26 cellular contexts compared by ENCODE assay signal in genomic region chr1:197013234-197013633, GRCh38. TPM values are rescaled to one million over a fixed set of nuclear protein-coding genes. Genes with fewer than 3 reads are reported as not detected.
DNase-seq lines count a peak whose midpoint lies in the region; ATAC-seq, FAIRE-seq and TF ChIP-seq lines count a peak whose summit lies in the region.
"Had no signal": no experiment of that assay in that cellular context is flagged by ENCODE, and none has a peak within 500 bp of the region (broad histone marks: within the 10 kb centered on the region; RNA-seq: fewer than 3 reads in every experiment).

No MANE protein-coding gene starts in this region.

- no peaks in the 10 kb centered on the region for H3K79me1 ChIP-seq in H1 (ENCODE audit: low read depth, low read length)

- H3K23ac ChIP-seq in H1 (ENCODE audit: insufficient read length): no peak overlapping the region

- no peak for ATAC-seq in SK-N-SH treated with all-trans-retinoic acid at 6 μM for 48 hours
- ATAC-seq: A549, HCT116 had no signal

- TF ChIP-seq RAD21 in SK-N-SH (IDR thresholded peaks at IDR 0.05; ENCODE audit: low read length) (no peak), H1 (IDR thresholded peaks at IDR 0.05 in 1 of 2, conservative IDR thresholded peaks at IDR 0.05 in 1 of 2; ENCODE audit: low read depth in 2 of 2, low read length in 2 of 2) (no peak)

- H2BK12ac ChIP-seq in H1 (ENCODE audit: low read depth, low read length): no peak overlapping the region

- H3K27ac ChIP-seq in SK-N-SH (ENCODE audit: low read depth in 2 of 2, low read length in 1 of 2) (peak overlapping the region in 1 of 2 experiments; percentile 82; a peak in 2 of 4 replicates), GM23248 (no peak overlapping the region), H1 (ENCODE audit: low read depth, low read length) (no peak overlapping the region)
- H3K27ac ChIP-seq: A549; BLaER1 treated with 17β-estradiol and CSF1 and Interleukin-3, amounts not matched to agents 10 nM and 100 nM had no signal

- no peak overlapping the region for H3K4me2 ChIP-seq in SK-N-SH
- H3K4me2 ChIP-seq in GM23248 (ENCODE audit: unreplicated experiment): no peak overlapping the region
- H3K4me2 ChIP-seq in H1 (ENCODE audit: insufficient read depth in 1 of 2, low read depth in 2 of 2, low read length in 2 of 2): no peak overlapping the region
- H3K4me2 ChIP-seq: A549; BLaER1 treated with 17β-estradiol and CSF1 and Interleukin-3, amounts not matched to agents 10 nM and 100 nM had no signal

- H3F3A ChIP-seq in SK-N-SH (replicated peaks; ENCODE audit: insufficient read depth): no peaks in the 10 kb centered on the region
- H3F3A ChIP-seq in GM23248 (ENCODE audit: insufficient read depth): no peaks in the 10 kb centered on the region

- no peaks in the 10 kb centered on the region for H3K36me3 ChIP-seq in SK-N-SH (replicated peaks in 1 of 2; ENCODE audit: control insufficient read depth in 1 of 2, insufficient read depth in 2 of 2, low read length in 1 of 2)
- H3K36me3 ChIP-seq in GM23248 (ENCODE audit: low read depth): no peaks in the 10 kb centered on the region
- no peaks in the 10 kb centered on the region; a peak in 1 of 8 replicates for H3K36me3 ChIP-seq in H1 (ENCODE audit: control insufficient read depth in 2 of 4, insufficient read depth in 4 of 4, low read length in 3 of 4)
- H3K36me3 ChIP-seq: BE2C; BLaER1 treated with 17β-estradiol and CSF1 and Interleukin-3, amounts not matched to agents 10 nM and 100 nM had no signal

- no peak overlapping the region for H3K14ac ChIP-seq in H1 (ENCODE audit: insufficient read length)

- H3K9me2 ChIP-seq in SK-N-SH (no peaks in the 10 kb centered on the region), GM23248 (ENCODE audit: insufficient read depth) (no peaks in the 10 kb centered on the region)

- intact Hi-C loops in cardiac septum (cut with DNase I): no loop called here

- no peak overlapping the region for H3K4ac ChIP-seq in H1 (replicated peaks; ENCODE audit: insufficient read length, low read depth, low read length)

- TF ChIP-seq EP300 in SK-N-SH (IDR thresholded peaks at IDR 0.05; ENCODE audit: borderline replicate concordance in 1 of 2, low read depth in 1 of 2, low read length in 1 of 2) (no peak), H1 (IDR thresholded peaks at IDR 0.05; ENCODE audit: borderline replicate concordance in 1 of 2, low read depth in 2 of 2, low read length in 2 of 2) (no peak)

- H4K20me1 ChIP-seq in SK-N-SH (ENCODE audit: insufficient read depth): no peaks in the 10 kb centered on the region
- no peaks in the 10 kb centered on the region for H4K20me1 ChIP-seq in GM23248 (ENCODE audit: insufficient read depth)
- no peaks in the 10 kb centered on the region for H4K20me1 ChIP-seq in H1 (replicated peaks in 1 of 2; ENCODE audit: control insufficient read depth in 1 of 2, insufficient read depth in 2 of 2, low read length in 2 of 2)
- H4K20me1 ChIP-seq: BLaER1 treated with 17β-estradiol and CSF1 and Interleukin-3, amounts not matched to agents 10 nM and 100 nM had no signal

- no peak overlapping the region for H2BK5ac ChIP-seq in H1 (ENCODE audit: low read depth, low read length)

- H2BK120ac ChIP-seq in H1 (replicated peaks; ENCODE audit: low read depth, low read length): no peak overlapping the region

- TF ChIP-seq CTCF in SK-N-SH (IDR thresholded peaks at IDR 0.05) (no peak), H1 (IDR thresholded peaks at IDR 0.05; ENCODE audit: control extremely low read depth in 1 of 3, insufficient read depth in 1 of 3, low read depth in 1 of 3, low read length in 3 of 3) (no peak)

- H4K5ac ChIP-seq in H1 (ENCODE audit: insufficient read length, low read depth, low read length): no peak overlapping the region

- 0 out of 2 replicates have a peak, but pooled peaks cover 4% of the 10 kb centered on the region for H3K9me3 ChIP-seq in SK-N-SH
- no peaks in the 10 kb centered on the region for H3K9me3 ChIP-seq in GM23248 (ENCODE audit: low read depth)
- peaks cover 3 to 6% of the 10 kb centered on the region in 2 experiments; a peak in 2 of 4 replicates for H3K9me3 ChIP-seq in H1 (ENCODE audit: insufficient read depth in 2 of 2, low read depth in 1 of 2, low read length in 1 of 2)
- H3K9me3 ChIP-seq: BE2C had no signal

- H4K91ac ChIP-seq in H1 (replicated peaks; ENCODE audit: insufficient read length, low read length): no peak overlapping the region

- POLR2A ChIA-PET in SK-N-SH (lab: Yijun Ruan, JAX) (no interaction called here), H1 (lab: Charles Lee; ENCODE audit: partially characterized antibody) (no interaction called here)

- CTCF ChIA-PET in SK-N-SH (lab: Yijun Ruan, JAX): no interaction called here
- CTCF ChIA-PET in H1 (lab: Charles Lee; ENCODE audit: partially characterized antibody): no interaction called here

- no peak overlapping the region for H2BK15ac ChIP-seq in H1 (ENCODE audit: low read length)

- no peak overlapping the region for H2BK20ac ChIP-seq in H1 (ENCODE audit: low read length)

- H3K4me1 ChIP-seq in SK-N-SH (ENCODE audit: control insufficient read depth in 1 of 2, insufficient read depth in 2 of 2, low read depth in 1 of 2, low read length in 1 of 2) (peaks cover 0 to 11% of the 10 kb centered on the region in 2 experiments; a peak in 2 of 4 replicates), GM23248 (ENCODE audit: insufficient read depth) (no peaks in the 10 kb centered on the region), H1 (replicated peaks in 1 of 4; ENCODE audit: control insufficient read depth in 3 of 4, insufficient read depth in 4 of 4, low read length in 3 of 4) (no peaks in the 10 kb centered on the region)
- H3K4me1 ChIP-seq: A549; BE2C; BLaER1 treated with 17β-estradiol and CSF1 and Interleukin-3, amounts not matched to agents 10 nM and 100 nM had no signal

- H3K56ac ChIP-seq in H1 (replicated peaks; ENCODE audit: insufficient read length, low read depth, low read length): no peak overlapping the region

- TF ChIP-seq POLR2A in H1 (IDR thresholded peaks at IDR 0.05; ENCODE audit: control extremely low read depth in 1 of 2, low read depth in 2 of 2, low read length in 2 of 2): no peak

- FAIRE-seq in H1 (lab: Jason Lieb, UNC): no peak
- FAIRE-seq: A549, GM12891, GM18507 had no signal

- H3K18ac ChIP-seq in H1 (ENCODE audit: extremely low read depth, low read length): no peak overlapping the region

- DNase-seq in SK-N-SH: no peak
- no peak for DNase-seq in GM23248
- DNase-seq in H1 (ENCODE audit: low read depth in 1 of 2, low spot score in 2 of 2): no peak
- no peak for DNase-seq in cardiac septum (ENCODE audit: low spot score)
- no peak for DNase-seq in SKM-1 treated with dmso at 0.1 percent for 144 hours (lab: John Stamatoyannopoulos, UW; ENCODE audit: unreplicated experiment)
- no peak for DNase-seq in NCI-H1105 (lab: John Stamatoyannopoulos, UW)
- DNase-seq: 8988T; ACHN; AML-193; BE2C; Calu3; CD4-positive, alpha-beta memory T cell; COR-L47; DMS53; DMS79 treated with DMSO at 0.1 percent for 48 hours; GF-D8; GOT3; H7 had no signal

- H3K79me2 ChIP-seq in SK-N-SH (ENCODE audit: insufficient read depth): no peaks in the 10 kb centered on the region
- no peaks in the 10 kb centered on the region for H3K79me2 ChIP-seq in GM23248 (ENCODE audit: insufficient read depth)
- H3K79me2 ChIP-seq in H1 (ENCODE audit: control insufficient read depth in 1 of 2, insufficient read depth in 2 of 2, low read length in 2 of 2): no peaks in the 10 kb centered on the region

- 90% methylated on average over 3 of the region's 3 CpGs for WGBS in SK-N-SH (ENCODE audit: low lambda C conversion rate)
- WGBS in GM23248 (ENCODE audit: low coverage in 1 of 2, low lambda C conversion rate in 2 of 2, missing lambda C conversion rate in 2 of 2), 2 experiments: 57 to 58% methylated on average over 3 of the region's 3 CpGs
- WGBS in H1 (ENCODE audit: extremely low coverage in 1 of 2, insufficient coverage in 1 of 2, insufficient read length in 1 of 2, insufficient replicate concordance in 2 of 2, low coverage in 1 of 2, low lambda C conversion rate in 2 of 2, missing lambda C conversion rate in 1 of 2), 2 experiments: 95% methylated on average over 3 of the region's 3 CpGs; no CpG with 5 or more reads in 1 of the 2 experiments

- in situ Hi-C loops in GM23248 (cut with MboI): no loop called here

- H3K4me3 ChIP-seq in SK-N-SH (ENCODE audit: low read depth in 2 of 2, low read length in 1 of 2) (no peak overlapping the region), GM23248 (no peak overlapping the region), H1 (ENCODE audit: extremely low read depth in 1 of 4, insufficient read depth in 2 of 4, low read depth in 3 of 4, low read length in 4 of 4) (no peak overlapping the region)
- H3K4me3 ChIP-seq: A549; BLaER1 treated with 17β-estradiol and CSF1 and Interleukin-3, amounts not matched to agents 10 nM and 100 nM had no signal

- no peaks in the 10 kb centered on the region for H3K27me3 ChIP-seq in SK-N-SH (ENCODE audit: insufficient read depth)
- no peaks in the 10 kb centered on the region for H3K27me3 ChIP-seq in GM23248 (replicated peaks; ENCODE audit: insufficient read depth)
- no peaks in the 10 kb centered on the region for H3K27me3 ChIP-seq in H1 (replicated peaks in 1 of 4; ENCODE audit: control insufficient read depth in 3 of 4, extremely low read depth in 1 of 4, insufficient read depth in 3 of 4, low read length in 3 of 4)
- H3K27me3 ChIP-seq: BE2C; BLaER1 treated with 17β-estradiol and CSF1 and Interleukin-3, amounts not matched to agents 10 nM and 100 nM had no signal

- H2AK5ac ChIP-seq in H1 (ENCODE audit: low read depth, low read length): no peak overlapping the region

- no peak overlapping the region for H4K8ac ChIP-seq in H1 (ENCODE audit: extremely low read depth, insufficient read depth, low read length)

- H2AFZ ChIP-seq in SK-N-SH (ENCODE audit: low read depth) (peak overlapping the region; percentile 60), GM23248 (peak overlapping the region; percentile 24; the same call in 1 of the 2 replicates), H1 (ENCODE audit: low read length) (peak overlapping the region; percentile 69)

- H3K9ac ChIP-seq in SK-N-SH (no peak overlapping the region), GM23248 (no peak overlapping the region), H1 (replicated peaks in 1 of 4; ENCODE audit: extremely low read depth in 1 of 4, low read depth in 3 of 4, low read length in 3 of 4) (no peak overlapping the region)
- H3K9ac ChIP-seq: BLaER1 treated with 17β-estradiol and CSF1 and Interleukin-3, amounts not matched to agents 10 nM and 100 nM had no signal

- no peaks in the 10 kb centered on the region for H3K23me2 ChIP-seq in H1 (ENCODE audit: low read depth, low read length)

RNA-seq across cellular contexts. Expression of gene CFHR5, which starts 35.9 kb away (rescaled TPM):
- not detected in 2 replicates for polyA plus RNA-seq in SK-N-SH (2012; rRNA removed)
- polyA plus RNA-seq in SK-N-SH (2012; cell fraction: cytosol; rRNA removed): not detected in 2 replicates
- polyA plus RNA-seq in SK-N-SH (2012; cell fraction: nucleus; rRNA removed): not detected in 2 replicates
- not detected in 2 replicates for total RNA-seq in GM23248 (2014; rRNA removed; shearing (Covaris generic))
- polyA plus RNA-seq in GM23248 (2016; fragmentation: Nextera tagmentation; extraction: Ambion mirVana): not detected in 2 replicates
- not detected in 2 replicates for total RNA-seq in H1 (2021; fragmentation: NEBNext Ultra II Directional; extraction: Animal tissue kit (Norgen Biotek cat#: 25700))
- polyA plus RNA-seq in H1 (2011; rRNA removed): not detected in 2 replicates
- polyA plus RNA-seq in H1 (2011; cell fraction: cytosol; rRNA removed): not detected
- not detected for polyA plus RNA-seq in H1 (2011; cell fraction: nucleus; rRNA removed)
- polyA plus RNA-seq in H1 (2012, experiment 1 of 2): not detected in 4 replicates
- polyA plus RNA-seq in H1 (2012, experiment 2 of 2): not detected
- not detected for polyA plus RNA-seq in H1 (2013, experiment 1 of 2)
- polyA plus RNA-seq in H1 (2013, experiment 2 of 2): not detected
- polyA minus RNA-seq in H1 (2011; rRNA and poly(A)+ RNA removed): not detected in 2 replicates
- not detected for polyA minus RNA-seq in H1 (2011; cell fraction: cytosol; rRNA and poly(A)+ RNA removed)
- not detected for polyA minus RNA-seq in H1 (2011; cell fraction: nucleus; rRNA and poly(A)+ RNA removed)
- not detected for total RNA-seq in cardiac septum
- total RNA-seq: Calu3; CD4-positive, alpha-beta memory T cell; Daoy; G401; H7 had no signal
- polyA plus RNA-seq: A549; CD4-positive, alpha-beta memory T cell had no signal

RNA-seq across cellular contexts. Expression of gene F13B, which starts 53.8 kb away (rescaled TPM):
- not detected in 2 replicates for polyA plus RNA-seq in SK-N-SH (2012; rRNA removed)
- polyA plus RNA-seq in SK-N-SH (2012; cell fraction: cytosol; rRNA removed): not detected in 2 replicates
- not detected in 2 replicates for polyA plus RNA-seq in SK-N-SH (2012; cell fraction: nucleus; rRNA removed)
- total RNA-seq in GM23248 (2014; rRNA removed; shearing (Covaris generic)): not detected in 2 replicates
- not detected in 2 replicates for polyA plus RNA-seq in GM23248 (2016; fragmentation: Nextera tagmentation; extraction: Ambion mirVana)
- total RNA-seq in H1 (2021; fragmentation: NEBNext Ultra II Directional; extraction: Animal tissue kit (Norgen Biotek cat#: 25700)): not detected in 2 replicates
- not detected in 2 replicates for polyA plus RNA-seq in H1 (2011; rRNA removed)
- not detected for polyA plus RNA-seq in H1 (2011; cell fraction: cytosol; rRNA removed)
- polyA plus RNA-seq in H1 (2011; cell fraction: nucleus; rRNA removed): not detected
- not detected in 4 replicates for polyA plus RNA-seq in H1 (2012, experiment 1 of 2)
- polyA plus RNA-seq in H1 (2012, experiment 2 of 2): not detected
- polyA plus RNA-seq in H1 (2013, experiment 1 of 2): not detected
- polyA plus RNA-seq in H1 (2013, experiment 2 of 2): not detected
- polyA minus RNA-seq in H1 (2011; rRNA and poly(A)+ RNA removed): not detected in 2 replicates
- not detected for polyA minus RNA-seq in H1 (2011; cell fraction: cytosol; rRNA and poly(A)+ RNA removed)
- polyA minus RNA-seq in H1 (2011; cell fraction: nucleus; rRNA and poly(A)+ RNA removed): not detected
- total RNA-seq in cardiac septum: not detected
- total RNA-seq: Calu3; CD4-positive, alpha-beta memory T cell; Daoy; G401; H7 had no signal
- polyA plus RNA-seq: CD4-positive, alpha-beta memory T cell had no signal
